1 cellular context compared by ENCODE assay signal in genomic region chr3:45026957-45027356, GRCh38.
A peak's percentile ranks its signal among the peaks of the same experiment; 100 is the strongest.
TF ChIP-seq lines count a peak whose summit lies in the region.

No MANE protein-coding gene starts in this region.

TF ChIP-seq in HepG2, 621 proteins besides CTCF, POLR2A, EP300 and RAD21:
- no peak for TF ChIP-seq ZNF574 (CRISPR knock-in tag; IDR thresholded peaks at IDR 0.05)
- TF ChIP-seq RFX1 (IDR thresholded peaks at IDR 0.05) = peak; percentile 54; the same call in 1 of the 2 replicates
